8 cellular contexts compared by ENCODE assay signal in the genomic region with DNA sequence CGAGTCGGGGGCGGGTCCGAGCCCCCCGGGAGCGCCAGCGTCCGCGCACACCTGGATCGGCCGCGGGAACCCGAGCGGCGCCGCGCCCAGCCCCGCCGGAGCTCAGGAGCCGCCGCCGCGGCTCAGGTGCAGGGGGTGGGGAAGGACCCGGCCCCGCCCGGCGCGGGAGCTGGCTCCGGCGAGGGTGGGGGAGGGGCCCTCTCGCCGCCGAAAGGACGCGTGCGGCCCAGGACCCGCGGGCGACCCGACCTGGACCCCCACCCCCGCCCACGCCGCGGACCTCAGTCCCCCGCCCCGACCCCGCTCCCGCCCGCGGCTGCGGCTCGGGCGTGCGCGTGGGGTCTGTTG. TPM values are rescaled to one million over a fixed set of nuclear protein-coding genes. Genes with fewer than 3 reads are reported as not detected.
DNase-seq lines count a peak whose midpoint lies in the region; ATAC-seq and TF ChIP-seq lines count a peak whose summit lies in the region.

A gene (minus strand): TSS at position 144 of the 348 bp plus-strand sequence. CDS start 105,251 bp downstream, outside the sequence.

- H3K27ac ChIP-seq in A673 (ENCODE audit: low read depth, low read length, poor library complexity, severe bottlenecking) = no peak within 1 kb of the TSS
- H3K27ac ChIP-seq in naive thymus-derived CD4-positive, alpha-beta T cell (ENCODE audit: low read depth, low read length) = no peak within 1 kb of the TSS

- no peak within 1 kb of the TSS for H3K27ac Mint-ChIP-seq in naive thymus-derived CD4-positive, alpha-beta T cell
- no peak within 1 kb of the TSS for H3K27ac Mint-ChIP-seq in activated CD4-positive, alpha-beta T cell treated with anti-CD3 and anti-CD28 coated beads, Interleukin-2, amount 10 ng/mL, durations not matched to agents 7 days and 5 days

- H3K4me3 ChIP-seq in A673 (ENCODE audit: low read depth, low read length, poor library complexity, severe bottlenecking) (peak within 1 kb of the TSS; percentile 36), epithelial cell of proximal tubule (ENCODE audit: low read depth, low read length) (peak within 1 kb of the TSS; percentile 96)
- no peak within 1 kb of the TSS for H3K4me3 ChIP-seq in naive thymus-derived CD4-positive, alpha-beta T cell (ENCODE audit: low read length)

- peaks cover 55 to 69% (median 60%) of the 10 kb centered on the region in 5 donors for H3K27me3 Mint-ChIP-seq in naive thymus-derived CD4-positive, alpha-beta T cell
- peaks cover 39% of the 10 kb centered on the region for H3K27me3 Mint-ChIP-seq in activated CD4-positive, alpha-beta T cell treated with anti-CD3 and anti-CD28 coated beads, Interleukin-2, amount 10 ng/mL, durations not matched to agents 7 days and 5 days

- H3K36me3 ChIP-seq in A673 (ENCODE audit: insufficient read depth, low read length, poor library complexity, severe bottlenecking) = no peaks in the 10 kb centered on the region
- no peaks in the 10 kb centered on the region for H3K36me3 ChIP-seq in naive thymus-derived CD4-positive, alpha-beta T cell (ENCODE audit: control insufficient read depth in 2 of 3, insufficient read depth in 3 of 3, low read length in 3 of 3)

- H3K9me3 Mint-ChIP-seq in naive thymus-derived CD4-positive, alpha-beta T cell = peaks cover 0 to 2% (median 0%) of the 10 kb centered on the region in 11 donors
- no peaks in the 10 kb centered on the region for H3K9me3 Mint-ChIP-seq in activated CD4-positive, alpha-beta T cell treated with anti-CD3 and anti-CD28 coated beads, Interleukin-2, amount 10 ng/mL, durations not matched to agents 7 days and 5 days

- no peak for ATAC-seq in naive thymus-derived CD4-positive, alpha-beta T cell

- DNase-seq in A673 (ENCODE audit: low spot score) (no peak), HuH-7.5 (ENCODE audit: low spot score) (peak; percentile 84), epithelial cell of proximal tubule (ENCODE audit: low read depth) (no peak), hypothalamus (lab: John Stamatoyannopoulos, UW) (no peak), glomerular visceral epithelial cell (ENCODE audit: extremely low spot score) (no peak), NCI-H1436 (lab: John Stamatoyannopoulos, UW) (no peak)
- no peak for DNase-seq in naive thymus-derived CD4-positive, alpha-beta T cell
- no peak for DNase-seq in activated CD4-positive, alpha-beta T cell treated with anti-CD3 and anti-CD28 coated beads, Interleukin-2, amount 10 ng/mL, durations not matched to agents 7 days and 5 days

- peak within 1 kb of the TSS in 7 of 10 donors; percentile 18 to 75 (median 39) for H3K4me3 Mint-ChIP-seq in naive thymus-derived CD4-positive, alpha-beta T cell
- no peak within 1 kb of the TSS for H3K4me3 Mint-ChIP-seq in activated CD4-positive, alpha-beta T cell treated with anti-CD3 and anti-CD28 coated beads, Interleukin-2, amount 10 ng/mL, durations not matched to agents 7 days and 5 days

- POLR2A ChIA-PET in A673 (lab: Charles Lee; ENCODE audit: low non-redundant PET) = no interaction called here
- POLR2A ChIA-PET in naive thymus-derived CD4-positive, alpha-beta T cell (lab: Charles Lee) = no interaction called here
- POLR2A ChIA-PET in activated CD4-positive, alpha-beta T cell treated with anti-CD3 and anti-CD28 coated beads, Interleukin-2, amount 10 ng/mL, durations not matched to agents 7 days and 5 days (lab: Charles Lee) = no interaction called here

- H3K36me3 Mint-ChIP-seq in naive thymus-derived CD4-positive, alpha-beta T cell = no peaks in the 10 kb centered on the region
- H3K36me3 Mint-ChIP-seq in activated CD4-positive, alpha-beta T cell treated with anti-CD3 and anti-CD28 coated beads, Interleukin-2, amount 10 ng/mL, durations not matched to agents 7 days and 5 days (ENCODE audit: low read depth) = no peaks in the 10 kb centered on the region

- no peak for TF ChIP-seq CTCF in A673 (conservative IDR thresholded peaks at IDR 0.05; ENCODE audit: low read depth, low read length)
- no peak for TF ChIP-seq CTCF in epithelial cell of proximal tubule (conservative IDR thresholded peaks at IDR 0.05; ENCODE audit: low read depth, low read length)

- intact Hi-C loops in A673 (cut with micrococcal nuclease; ENCODE audit: unreplicated experiment) = no loop called here
- intact Hi-C loops in naive thymus-derived CD4-positive, alpha-beta T cell (cut with micrococcal nuclease) = no loop called here

- CTCF ChIA-PET in A673 (lab: Charles Lee) = no interaction called here
- CTCF ChIA-PET in naive thymus-derived CD4-positive, alpha-beta T cell (lab: Charles Lee) = no interaction called here
- CTCF ChIA-PET in activated CD4-positive, alpha-beta T cell treated with anti-CD3 and anti-CD28 coated beads, Interleukin-2, amount 10 ng/mL, durations not matched to agents 7 days and 5 days (lab: Charles Lee) = no interaction called here

- BruUV-seq in A673 (replicated peaks; lab: Mats Ljungman, UMichigan) = no TSS peak

- no peaks in the 10 kb centered on the region for H3K9me3 ChIP-seq in A673 (ENCODE audit: low read depth, low read length, poor library complexity, severe bottlenecking)
- H3K9me3 ChIP-seq in naive thymus-derived CD4-positive, alpha-beta T cell (ENCODE audit: control insufficient read depth in 2 of 3, low read length in 3 of 3) = no peaks in the 10 kb centered on the region

- peaks cover 67% of the 10 kb centered on the region for H3K27me3 ChIP-seq in A673 (replicated peaks; ENCODE audit: insufficient read depth, low read depth, low read length, poor library complexity)
- H3K27me3 ChIP-seq in naive thymus-derived CD4-positive, alpha-beta T cell (ENCODE audit: control insufficient read depth in 2 of 2, insufficient read depth in 2 of 2, low read length in 2 of 2) = peaks cover 4 to 6% of the 10 kb centered on the region in 2 donors

- peaks cover 0 to 13% (median 2%) of the 10 kb centered on the region in 7 donors for H3K4me1 Mint-ChIP-seq in naive thymus-derived CD4-positive, alpha-beta T cell
- H3K4me1 Mint-ChIP-seq in activated CD4-positive, alpha-beta T cell treated with anti-CD3 and anti-CD28 coated beads, Interleukin-2, amount 10 ng/mL, durations not matched to agents 7 days and 5 days = peaks cover 2% of the 10 kb centered on the region

- H3K4me1 ChIP-seq in A673 (ENCODE audit: insufficient read depth, low read length, poor library complexity, severe bottlenecking) = peaks cover 3% of the 10 kb centered on the region
- H3K4me1 ChIP-seq in naive thymus-derived CD4-positive, alpha-beta T cell (ENCODE audit: control insufficient read depth in 2 of 2, insufficient read depth in 2 of 2, low read length in 2 of 2) = no peaks in the 10 kb centered on the region

RNA-seq across cellular contexts. Expression of the gene that starts here (rescaled TPM):
- total RNA-seq in A673 (2021) = 0.71 and 0.81 TPM in 2 replicates
- total RNA-seq in epithelial cell of proximal tubule = 9.5 and 10.9 TPM in 2 replicates
- under 1 TPM in 2 of 5 experiments, not detected in 3; 0.29 to 0.72 TPM for total RNA-seq in naive thymus-derived CD4-positive, alpha-beta T cell
- polyA plus RNA-seq in naive thymus-derived CD4-positive, alpha-beta T cell = not detected
- total RNA-seq in activated CD4-positive, alpha-beta T cell treated with anti-CD3 and anti-CD28 coated beads, Interleukin-2, amount 10 ng/mL, durations not matched to agents 7 days and 5 days = not detected
